In genomic region chr17:73013299-73013698, GRCh38 we compare ENCODE assay signal across 18 cellular contexts.
DNase-seq lines count a peak whose midpoint lies in the region; ATAC-seq, FAIRE-seq and TF ChIP-seq lines count a peak whose summit lies in the region.
"Had no signal": no experiment of that assay in that cellular context is flagged by ENCODE, and none has a peak within 500 bp of the region (broad histone marks: within the 10 kb centered on the region; RNA-seq: fewer than 3 reads in every experiment).

No MANE protein-coding gene starts in this region.

- POLR2A ChIA-PET in GM12878 (lab: Charles Lee), result no interaction called here

- H3K4me3 ChIP-seq in CD4-positive, CD25-positive, alpha-beta regulatory T cell (ENCODE audit: low read depth, low read length), result no peak overlapping the region
- H3K4me3 ChIP-seq in Jurkat, Clone E6-1 (ENCODE audit: low read length), result no peak overlapping the region
- H3K4me3 ChIP-seq in GM12878, result no peak overlapping the region
- H3K4me3 ChIP-seq: ascending aorta, SJSA1, upper lobe of left lung had no signal

- H3K27me3 Mint-ChIP-seq in CD4-positive, CD25-positive, alpha-beta regulatory T cell, result no peaks in the 10 kb centered on the region

- H3K4me1 ChIP-seq in CD4-positive, CD25-positive, alpha-beta regulatory T cell (ENCODE audit: control insufficient read depth, insufficient read depth, low read length, poor library complexity, severe bottlenecking), result peaks cover 7% of the 10 kb centered on the region
- H3K4me1 ChIP-seq in GM12878 (ENCODE audit: control insufficient read depth, insufficient read depth, low read length), result no peaks in the 10 kb centered on the region

- no peak overlapping the region for H2AFZ ChIP-seq in GM12878 (ENCODE audit: control insufficient read depth, low read depth, low read length)

- peaks cover 4% of the 10 kb centered on the region for H3K36me3 Mint-ChIP-seq in CD4-positive, CD25-positive, alpha-beta regulatory T cell

- H3K9me3 Mint-ChIP-seq in CD4-positive, CD25-positive, alpha-beta regulatory T cell, result peaks cover 0 to 2% (median 0%) of the 10 kb centered on the region in 7 donors

- H3K4me1 Mint-ChIP-seq in CD4-positive, CD25-positive, alpha-beta regulatory T cell, result peaks cover 0 to 23% (median 19%) of the 10 kb centered on the region in 4 donors

- no peak for TF ChIP-seq CTCF in GM12878 (IDR thresholded peaks at IDR 0.05 in 2 of 3, conservative IDR thresholded peaks at IDR 0.05 in 1 of 3; ENCODE audit: control insufficient read depth in 2 of 3, extremely low read depth in 1 of 3, insufficient read depth in 1 of 3, low read depth in 3 of 3, low read length in 3 of 3)

- no TSS peak for BruUV-seq in GM12878 (replicated peaks; lab: Mats Ljungman, UMichigan)

- no peaks in the 10 kb centered on the region; the same call in 1 of the 2 replicates for H4K20me1 ChIP-seq in GM12878 (ENCODE audit: control insufficient read depth, insufficient read depth)

- CTCF ChIA-PET in GM12878 (lab: Yijun Ruan, JAX), result interaction anchor here (0.7 to 1.1 kb wide), 3 partner anchors 10 to 288 kb away, joined by 3 to 4 read pairs (median 3); no protein-coding TSS in a partner anchor

- no peaks in the 10 kb centered on the region for H3K27me3 ChIP-seq in CD4-positive, CD25-positive, alpha-beta regulatory T cell (ENCODE audit: control insufficient read depth, insufficient read depth, low read length)
- H3K27me3 ChIP-seq in GM12878 (replicated peaks in 1 of 2; ENCODE audit: control insufficient read depth in 2 of 2, insufficient read depth in 2 of 2, low read length in 1 of 2), result no peaks in the 10 kb centered on the region
- H3K27me3 ChIP-seq: ascending aorta, SJSA1, upper lobe of left lung had no signal

- RAD21 ChIA-PET in GM12878 (lab: Charles Lee; ENCODE audit: unreplicated experiment), result interaction anchor here (1.1 kb wide), 1 partner anchor 31 kb away, joined by 4 read pairs; no protein-coding TSS in a partner anchor

- in situ Hi-C loops in GM12878 (cut with MboI), result no loop called here

- H3K9ac ChIP-seq in GM12878 (ENCODE audit: control insufficient read depth, insufficient read depth, low read length), result no peak overlapping the region

- no peak for TF ChIP-seq RAD21 in GM12878 (IDR thresholded peaks at IDR 0.05; ENCODE audit: insufficient read depth, low read depth, low read length)

- peaks cover 5 to 6% of the 10 kb centered on the region in 2 experiments for H3K9me3 ChIP-seq in CD4-positive, CD25-positive, alpha-beta regulatory T cell (ENCODE audit: control insufficient read depth in 2 of 2, low read length in 2 of 2)
- H3K9me3 ChIP-seq in GM12878 (replicated peaks; ENCODE audit: control insufficient read depth, insufficient read depth, low read length), result peaks cover under 1% of the 10 kb centered on the region; the same call in 2 of the 3 replicates
- H3K9me3 ChIP-seq: SJSA1 had no signal

- no peak overlapping the region for H3K4me2 ChIP-seq in GM12878 (ENCODE audit: control insufficient read depth, insufficient read depth)

- H3K36me3 ChIP-seq in CD4-positive, CD25-positive, alpha-beta regulatory T cell (ENCODE audit: control insufficient read depth, insufficient read depth, low read length), result no peaks in the 10 kb centered on the region
- no peaks in the 10 kb centered on the region for H3K36me3 ChIP-seq in GM12878 (ENCODE audit: control insufficient read depth in 2 of 2, insufficient read depth in 2 of 2, low read length in 1 of 2)
- H3K36me3 ChIP-seq: ascending aorta, SJSA1, upper lobe of left lung had no signal

- 99% methylated on average over 8 of the region's 8 CpGs for WGBS in GM12878 (ENCODE audit: insufficient coverage, insufficient replicate concordance, low lambda C conversion rate, missing lambda C conversion rate)

- TF ChIP-seq POLR2A in GM12878 (IDR thresholded peaks at IDR 0.05; ENCODE audit: low read depth, low read length), result no peak

- SMC1A ChIA-PET in GM12878 (lab: Charles Lee; ENCODE audit: uncharacterized antibody, unreplicated experiment), result interaction anchor here (1.1 kb wide), 1 partner anchor 18 kb away, joined by 3 read pairs; no protein-coding TSS in a partner anchor

- TF ChIP-seq EP300 in GM12878 (IDR thresholded peaks at IDR 0.05; ENCODE audit: borderline replicate concordance in 1 of 2, control insufficient read depth in 1 of 2, low read depth in 2 of 2, low read length in 2 of 2), result no peak

- peaks cover 3% of the 10 kb centered on the region; the same call in 1 of the 2 replicates for H3K79me2 ChIP-seq in GM12878 (ENCODE audit: control insufficient read depth, insufficient read depth, low read length)

- FAIRE-seq in GM12878 (lab: Jason Lieb, UNC), result no peak

- H3K27ac ChIP-seq in CD4-positive, CD25-positive, alpha-beta regulatory T cell (ENCODE audit: insufficient read depth, low read length, poor library complexity, severe bottlenecking), result no peak overlapping the region
- no peak overlapping the region for H3K27ac ChIP-seq in GM12878 (ENCODE audit: control insufficient read depth, insufficient read depth)
- H3K27ac ChIP-seq: ascending aorta, SJSA1 had no signal

- intact Hi-C loops in GM12878 (cut with micrococcal nuclease; ENCODE audit: unreplicated experiment), result no loop called here

- peak overlapping the region in 2 of 3 donors; percentile 11 to 47 for H3K27ac Mint-ChIP-seq in CD4-positive, CD25-positive, alpha-beta regulatory T cell

- no peak for ATAC-seq in CD4-positive, CD25-positive, alpha-beta regulatory T cell (ENCODE audit: low read depth in 2 of 2)
- ATAC-seq in GM19351 (IDR thresholded peaks at IDR 0.05; ENCODE audit: unreplicated experiment), result peak; percentile 88
- ATAC-seq in GM12878, result peak; percentile 36
- ATAC-seq in GM18520 (IDR thresholded peaks at IDR 0.05; ENCODE audit: unreplicated experiment), result no peak
- ATAC-seq in HG02623 (IDR thresholded peaks at IDR 0.05; ENCODE audit: unreplicated experiment), result no peak
- ATAC-seq: left cardiac atrium had no signal

- DNase-seq in CD4-positive, CD25-positive, alpha-beta regulatory T cell, result no peak
- peak; percentile 56 for DNase-seq in Jurkat, Clone E6-1 (ENCODE audit: low read depth, low spot score)
- no peak for DNase-seq in GM12878 (ENCODE audit: low read depth, low spot score)
- DNase-seq in kidney glomerular epithelial cell (lab: John Stamatoyannopoulos, UW), result no peak
- no peak for DNase-seq in DMS79 treated with DMSO at 0.1 percent for 48 hours (lab: John Stamatoyannopoulos, UW)
- DNase-seq: activated effector memory CD4-positive, alpha-beta T cell treated with Interleukin-2 at 50 U/mL for 16 hours; H7; hippocampal formation; left cardiac atrium; NCI-H1105 treated with DMSO at 0.1 percent for 48 hours; stimulated activated CD4-positive, alpha-beta T cell treated with anti-CD3 and anti-CD28 coated beads, Interleukin-2, amount 100 ng/mL, for 24 hours; stimulated activated CD8-positive, alpha-beta memory T cell treated with anti-CD3 and anti-CD28 coated beads, Interleukin-4, amount 100 ng/mL, for 48 hours; upper lobe of left lung had no signal

- H3K4me3 Mint-ChIP-seq in CD4-positive, CD25-positive, alpha-beta regulatory T cell, result no peak overlapping the region

TF ChIP-seq in GM12878, 131 proteins besides CTCF, POLR2A, EP300 and RAD21:
- TF ChIP-seq NR2C1 (IDR thresholded peaks at IDR 0.05), result no peak
- peak; percentile 60; the same call in 1 of the 2 replicates for TF ChIP-seq TCF12 (IDR thresholded peaks at IDR 0.05; ENCODE audit: low read depth, low read length)
TF ChIP-seq in GM12878: peak in this region for 1.

Comparison
In these comparisons a context has a peak if more than half of its experiments do, and no peak if none do; other contexts are left out.
1. ATAC-seq: peak in GM19351 (single experiment) and GM12878 (single experiment); none in CD4-positive, CD25-positive, alpha-beta regulatory T cell (0 of 2), GM18520 (single experiment) and HG02623 (single experiment).